Comparison of ENCODE assay signal across 9 cellular contexts in the genomic region with DNA sequence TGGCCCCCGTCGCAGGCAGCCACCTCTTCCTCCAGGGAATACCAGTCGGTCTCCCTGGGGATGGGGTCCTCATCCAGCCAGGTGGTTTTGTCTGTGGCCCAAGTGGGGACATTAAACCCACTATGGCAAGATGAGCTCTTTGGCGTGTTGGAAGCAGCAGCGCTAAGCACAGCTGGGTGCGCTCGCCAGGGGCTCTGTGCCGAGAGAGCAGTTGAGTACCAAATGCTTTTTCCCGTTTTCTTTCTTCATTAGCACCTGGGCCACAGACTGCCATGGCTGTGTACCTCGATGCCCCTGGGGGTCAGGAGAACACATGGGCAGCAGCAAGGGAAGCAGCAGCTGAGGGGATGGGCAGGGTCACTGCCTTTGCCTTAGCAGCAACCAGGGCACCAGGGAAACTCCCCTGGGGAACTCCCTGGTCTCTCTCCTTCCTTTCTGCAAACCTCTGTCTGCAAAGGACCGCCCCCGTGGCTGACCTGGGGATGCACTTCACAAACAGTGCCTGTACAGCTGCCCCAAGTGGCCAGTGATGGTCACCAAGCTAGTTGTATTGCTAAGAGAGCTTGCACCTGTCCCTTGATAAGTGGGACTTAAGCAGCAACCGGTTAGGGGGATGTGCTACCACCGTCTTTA. TPM values are rescaled to one million over a fixed set of nuclear protein-coding genes. Genes with fewer than 3 reads are reported as not detected.
A peak's percentile ranks its signal among the peaks of the same experiment; 100 is the strongest.
DNase-seq lines count a peak whose midpoint lies in the region; ATAC-seq and TF ChIP-seq lines count a peak whose summit lies in the region.
"Had no signal": no experiment of that assay in that cellular context is flagged by ENCODE, and none has a peak within 500 bp of the region (broad histone marks: within the 10 kb centered on the region; RNA-seq: fewer than 3 reads in every experiment).

No MANE protein-coding gene starts in this region.

- intact Hi-C loops in esophagus squamous epithelium (cut with DNase I) (no loop called here), transverse colon (cut with DNase I; ENCODE audit: low total_unique reads) (no loop called here)

- H3K27me3 ChIP-seq in esophagus squamous epithelium, result no peaks in the 10 kb centered on the region
- no peaks in the 10 kb centered on the region for H3K27me3 ChIP-seq in transverse colon

- H3K27ac Mint-ChIP-seq in effector memory CD8-positive, alpha-beta T cell, result peak overlapping the region; percentile 67 to 80
- H3K27ac Mint-ChIP-seq: activated naive CD4-positive, alpha-beta T cell treated with anti-CD3 and anti-CD28 coated beads, Interleukin-2, amount 50 U/mL, for 72 hours had no signal

- H3K36me3 ChIP-seq in esophagus squamous epithelium, result no peaks in the 10 kb centered on the region
- H3K36me3 ChIP-seq in transverse colon, result no peaks in the 10 kb centered on the region

- no peak for TF ChIP-seq EP300 in transverse colon (IDR thresholded peaks at IDR 0.05; ENCODE audit: low read depth)

- TF ChIP-seq CTCF in esophagus squamous epithelium (IDR thresholded peaks at IDR 0.05) (no peak), transverse colon (IDR thresholded peaks at IDR 0.05) (no peak)

- peaks cover 3 to 15% of the 10 kb centered on the region in 2 donors for H3K4me1 Mint-ChIP-seq in effector memory CD8-positive, alpha-beta T cell (ENCODE audit: low read depth in 2 of 2)

- no peaks in the 10 kb centered on the region for H3K9me3 Mint-ChIP-seq in effector memory CD8-positive, alpha-beta T cell
- H3K9me3 Mint-ChIP-seq: activated naive CD4-positive, alpha-beta T cell treated with anti-CD3 and anti-CD28 coated beads, Interleukin-2, amount 50 U/mL, for 72 hours had no signal

- in situ Hi-C loops in transverse colon (cut with MboI; ENCODE audit: low pct_ligation_motif_present in 1 of 4, low pct_unique_long_range_greater_than_20kb in 1 of 4, low sequenced_read_pairs in 3 of 4), result no loop called here

- ATAC-seq in GM21367 (IDR thresholded peaks at IDR 0.05; ENCODE audit: unreplicated experiment), result peak; percentile 91
- ATAC-seq in HG03354 (IDR thresholded peaks at IDR 0.05; ENCODE audit: poor library complexity, severe bottlenecking, unreplicated experiment), result peak; percentile 96
- peak; percentile 93 for ATAC-seq in effector memory CD8-positive, alpha-beta T cell (replicated peaks)

- H3K9me3 ChIP-seq in esophagus squamous epithelium, result no peaks in the 10 kb centered on the region
- no peaks in the 10 kb centered on the region for H3K9me3 ChIP-seq in transverse colon

- H3K4me3 Mint-ChIP-seq in effector memory CD8-positive, alpha-beta T cell, result no peak overlapping the region

- TF ChIP-seq POLR2A in esophagus squamous epithelium (IDR thresholded peaks at IDR 0.05), result no peak
- no peak for TF ChIP-seq POLR2A in transverse colon (IDR thresholded peaks at IDR 0.05)

- peaks cover 5% of the 10 kb centered on the region for H3K36me3 Mint-ChIP-seq in effector memory CD8-positive, alpha-beta T cell (ENCODE audit: insufficient read depth)
- H3K36me3 Mint-ChIP-seq: activated naive CD4-positive, alpha-beta T cell treated with anti-CD3 and anti-CD28 coated beads, Interleukin-2, amount 50 U/mL, for 72 hours had no signal

- no peaks in the 10 kb centered on the region for H3K27me3 Mint-ChIP-seq in effector memory CD8-positive, alpha-beta T cell

- H3K27ac ChIP-seq in esophagus squamous epithelium, result no peak overlapping the region
- H3K27ac ChIP-seq in transverse colon, result no peak overlapping the region

- WGBS in esophagus squamous epithelium, 2 donors, result 82 to 84% methylated on average over 10 of the region's 14 CpGs
- 73% methylated on average over 14 of the region's 14 CpGs; no CpG with 5 or more reads in 1 of the 2 donors for WGBS in transverse colon (ENCODE audit: low coverage in 1 of 2), 2 donors

- no peak overlapping the region for H3K4me3 ChIP-seq in esophagus squamous epithelium
- no peak overlapping the region for H3K4me3 ChIP-seq in transverse colon

- DNase-seq in NCI-H2171 treated with DMSO at 0.1 percent for 48 hours (lab: John Stamatoyannopoulos, UW), result peak; percentile 28
- DNase-seq in NCI-H2171 (lab: John Stamatoyannopoulos, UW), result no peak
- DNase-seq in effector memory CD8-positive, alpha-beta T cell, result peak in 2 of 3 experiments; percentile 9 to 18
- no peak for DNase-seq in SKM-1 treated with dmso at 0.1 percent for 144 hours (lab: John Stamatoyannopoulos, UW; ENCODE audit: unreplicated experiment)
- no peak for DNase-seq in esophagus squamous epithelium (lab: John Stamatoyannopoulos, UW)
- DNase-seq in transverse colon, result no peak

- H3K4me1 ChIP-seq in esophagus squamous epithelium, result peaks cover 0 to 5% (median 0%) of the 10 kb centered on the region in 3 donors
- H3K4me1 ChIP-seq in transverse colon, result no peaks in the 10 kb centered on the region

RNA-seq across cellular contexts. Expression of a gene that starts 31.1 kb away (rescaled TPM):
- 1 to 10 TPM; 4.6 to 9.6 (median 5.5) TPM for total RNA-seq in esophagus squamous epithelium
- total RNA-seq in transverse colon, result under 1 TPM in 2 of 4 donors, not detected in 2; 0.27 to 0.79 TPM

Comparison
In these comparisons a context has a peak if more than half of its experiments do, and no peak if none do; other contexts are left out.
1. DNase-seq: peak in NCI-H2171 treated with DMSO at 0.1 percent for 48 hours (single experiment) and effector memory CD8-positive, alpha-beta T cell (2 of 3); none in NCI-H2171 (single experiment), SKM-1 treated with dmso at 0.1 percent for 144 hours (single experiment), esophagus squamous epithelium (single experiment) and transverse colon (single experiment).
2. Peak in every context shown above with its lines, with median percentiles within 50 percentile points of each other: ATAC-seq.